ENCODE assay signal across 2 cellular contexts in the genomic region with DNA sequence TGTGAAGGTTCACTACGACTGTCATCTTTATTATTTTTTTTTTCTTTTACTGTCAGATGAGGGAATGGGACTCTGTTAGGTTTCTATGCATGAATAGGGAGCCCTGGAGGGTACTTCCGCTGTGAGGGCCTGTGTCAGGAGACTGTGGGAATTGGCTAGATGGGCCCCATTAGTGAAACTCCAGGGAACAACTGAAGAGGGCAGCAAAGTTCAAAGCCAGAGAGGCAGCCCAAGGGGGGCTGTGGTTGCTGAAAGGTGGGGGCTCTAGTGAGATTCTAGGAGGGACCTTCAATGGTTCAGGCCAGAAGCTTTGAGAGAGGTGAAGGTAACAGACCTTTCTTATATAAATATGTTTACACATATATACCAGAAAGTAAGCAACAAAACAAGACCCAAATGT.
TF ChIP-seq lines count a peak whose summit lies in the region.

No MANE protein-coding gene starts in this region.

TF ChIP-seq in GM23338, 12 proteins besides CTCF, POLR2A, EP300 and RAD21:
- TF ChIP-seq, protein P1, sequence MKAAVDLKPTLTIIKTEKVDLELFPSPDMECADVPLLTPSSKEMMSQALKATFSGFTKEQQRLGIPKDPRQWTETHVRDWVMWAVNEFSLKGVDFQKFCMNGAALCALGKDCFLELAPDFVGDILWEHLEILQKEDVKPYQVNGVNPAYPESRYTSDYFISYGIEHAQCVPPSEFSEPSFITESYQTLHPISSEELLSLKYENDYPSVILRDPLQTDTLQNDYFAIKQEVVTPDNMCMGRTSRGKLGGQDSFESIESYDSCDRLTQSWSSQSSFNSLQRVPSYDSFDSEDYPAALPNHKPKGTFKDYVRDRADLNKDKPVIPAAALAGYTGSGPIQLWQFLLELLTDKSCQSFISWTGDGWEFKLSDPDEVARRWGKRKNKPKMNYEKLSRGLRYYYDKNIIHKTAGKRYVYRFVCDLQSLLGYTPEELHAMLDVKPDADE (IDR thresholded peaks at IDR 0.05): no peak
- no peak for TF ChIP-seq STAT1 (IDR thresholded peaks at IDR 0.05; ENCODE audit: unreplicated experiment)
- no peak for TF ChIP-seq EZH2phosphoT487 (IDR thresholded peaks at IDR 0.05; ENCODE audit: unreplicated experiment)
- no peak for TF ChIP-seq NANOG (IDR thresholded peaks at IDR 0.05; ENCODE audit: borderline replicate concordance)
- TF ChIP-seq, protein P2, sequence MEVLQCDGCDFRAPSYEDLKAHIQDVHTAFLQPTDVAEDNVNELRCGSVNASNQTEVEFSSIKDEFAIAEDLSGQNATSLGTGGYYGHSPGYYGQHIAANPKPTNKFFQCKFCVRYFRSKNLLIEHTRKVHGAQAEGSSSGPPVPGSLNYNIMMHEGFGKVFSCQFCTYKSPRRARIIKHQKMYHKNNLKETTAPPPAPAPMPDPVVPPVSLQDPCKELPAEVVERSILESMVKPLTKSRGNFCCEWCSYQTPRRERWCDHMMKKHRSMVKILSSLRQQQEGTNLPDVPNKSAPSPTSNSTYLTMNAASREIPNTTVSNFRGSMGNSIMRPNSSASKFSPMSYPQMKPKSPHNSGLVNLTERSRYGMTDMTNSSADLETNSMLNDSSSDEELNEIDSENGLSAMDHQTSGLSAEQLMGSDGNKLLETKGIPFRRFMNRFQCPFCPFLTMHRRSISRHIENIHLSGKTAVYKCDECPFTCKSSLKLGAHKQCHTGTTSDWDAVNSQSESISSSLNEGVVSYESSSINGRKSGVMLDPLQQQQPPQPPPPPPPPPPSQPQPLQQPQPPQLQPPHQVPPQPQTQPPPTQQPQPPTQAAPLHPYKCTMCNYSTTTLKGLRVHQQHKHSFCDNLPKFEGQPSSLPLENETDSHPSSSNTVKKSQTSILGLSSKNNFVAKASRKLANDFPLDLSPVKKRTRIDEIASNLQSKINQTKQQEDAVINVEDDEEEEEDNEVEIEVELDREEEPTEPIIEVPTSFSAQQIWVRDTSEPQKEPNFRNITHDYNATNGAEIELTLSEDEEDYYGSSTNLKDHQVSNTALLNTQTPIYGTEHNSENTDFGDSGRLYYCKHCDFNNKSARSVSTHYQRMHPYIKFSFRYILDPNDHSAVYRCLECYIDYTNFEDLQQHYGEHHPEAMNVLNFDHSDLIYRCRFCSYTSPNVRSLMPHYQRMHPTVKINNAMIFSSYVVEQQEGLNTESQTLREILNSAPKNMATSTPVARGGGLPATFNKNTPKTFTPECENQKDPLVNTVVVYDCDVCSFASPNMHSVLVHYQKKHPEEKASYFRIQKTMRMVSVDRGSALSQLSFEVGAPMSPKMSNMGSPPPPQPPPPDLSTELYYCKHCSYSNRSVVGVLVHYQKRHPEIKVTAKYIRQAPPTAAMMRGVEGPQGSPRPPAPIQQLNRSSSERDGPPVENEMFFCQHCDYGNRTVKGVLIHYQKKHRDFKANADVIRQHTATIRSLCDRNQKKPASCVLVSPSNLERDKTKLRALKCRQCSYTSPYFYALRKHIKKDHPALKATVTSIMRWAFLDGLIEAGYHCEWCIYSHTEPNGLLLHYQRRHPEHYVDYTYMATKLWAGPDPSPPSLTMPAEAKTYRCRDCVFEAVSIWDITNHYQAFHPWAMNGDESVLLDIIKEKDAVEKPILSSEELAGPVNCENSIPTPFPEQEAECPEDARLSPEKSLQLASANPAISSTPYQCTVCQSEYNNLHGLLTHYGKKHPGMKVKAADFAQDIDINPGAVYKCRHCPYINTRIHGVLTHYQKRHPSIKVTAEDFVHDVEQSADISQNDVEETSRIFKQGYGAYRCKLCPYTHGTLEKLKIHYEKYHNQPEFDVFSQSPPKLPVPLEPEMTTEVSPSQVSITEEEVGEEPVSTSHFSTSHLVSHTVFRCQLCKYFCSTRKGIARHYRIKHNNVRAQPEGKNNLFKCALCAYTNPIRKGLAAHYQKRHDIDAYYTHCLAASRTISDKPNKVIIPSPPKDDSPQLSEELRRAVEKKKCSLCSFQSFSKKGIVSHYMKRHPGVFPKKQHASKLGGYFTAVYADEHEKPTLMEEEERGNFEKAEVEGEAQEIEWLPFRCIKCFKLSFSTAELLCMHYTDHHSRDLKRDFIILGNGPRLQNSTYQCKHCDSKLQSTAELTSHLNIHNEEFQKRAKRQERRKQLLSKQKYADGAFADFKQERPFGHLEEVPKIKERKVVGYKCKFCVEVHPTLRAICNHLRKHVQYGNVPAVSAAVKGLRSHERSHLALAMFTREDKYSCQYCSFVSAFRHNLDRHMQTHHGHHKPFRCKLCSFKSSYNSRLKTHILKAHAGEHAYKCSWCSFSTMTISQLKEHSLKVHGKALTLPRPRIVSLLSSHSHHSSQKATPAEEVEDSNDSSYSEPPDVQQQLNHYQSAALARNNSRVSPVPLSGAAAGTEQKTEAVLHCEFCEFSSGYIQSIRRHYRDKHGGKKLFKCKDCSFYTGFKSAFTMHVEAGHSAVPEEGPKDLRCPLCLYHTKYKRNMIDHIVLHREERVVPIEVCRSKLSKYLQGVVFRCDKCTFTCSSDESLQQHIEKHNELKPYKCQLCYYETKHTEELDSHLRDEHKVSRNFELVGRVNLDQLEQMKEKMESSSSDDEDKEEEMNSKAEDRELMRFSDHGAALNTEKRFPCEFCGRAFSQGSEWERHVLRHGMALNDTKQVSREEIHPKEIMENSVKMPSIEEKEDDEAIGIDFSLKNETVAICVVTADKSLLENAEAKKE (CRISPR knock-in tag; IDR thresholded peaks at IDR 0.05): no peak
- no peak for TF ChIP-seq ZNF114 (CRISPR knock-in tag; IDR thresholded peaks at IDR 0.05)
- no peak for TF ChIP-seq POLR2AphosphoS5 (IDR thresholded peaks at IDR 0.05; ENCODE audit: low read depth)
- TF ChIP-seq, protein P3, sequence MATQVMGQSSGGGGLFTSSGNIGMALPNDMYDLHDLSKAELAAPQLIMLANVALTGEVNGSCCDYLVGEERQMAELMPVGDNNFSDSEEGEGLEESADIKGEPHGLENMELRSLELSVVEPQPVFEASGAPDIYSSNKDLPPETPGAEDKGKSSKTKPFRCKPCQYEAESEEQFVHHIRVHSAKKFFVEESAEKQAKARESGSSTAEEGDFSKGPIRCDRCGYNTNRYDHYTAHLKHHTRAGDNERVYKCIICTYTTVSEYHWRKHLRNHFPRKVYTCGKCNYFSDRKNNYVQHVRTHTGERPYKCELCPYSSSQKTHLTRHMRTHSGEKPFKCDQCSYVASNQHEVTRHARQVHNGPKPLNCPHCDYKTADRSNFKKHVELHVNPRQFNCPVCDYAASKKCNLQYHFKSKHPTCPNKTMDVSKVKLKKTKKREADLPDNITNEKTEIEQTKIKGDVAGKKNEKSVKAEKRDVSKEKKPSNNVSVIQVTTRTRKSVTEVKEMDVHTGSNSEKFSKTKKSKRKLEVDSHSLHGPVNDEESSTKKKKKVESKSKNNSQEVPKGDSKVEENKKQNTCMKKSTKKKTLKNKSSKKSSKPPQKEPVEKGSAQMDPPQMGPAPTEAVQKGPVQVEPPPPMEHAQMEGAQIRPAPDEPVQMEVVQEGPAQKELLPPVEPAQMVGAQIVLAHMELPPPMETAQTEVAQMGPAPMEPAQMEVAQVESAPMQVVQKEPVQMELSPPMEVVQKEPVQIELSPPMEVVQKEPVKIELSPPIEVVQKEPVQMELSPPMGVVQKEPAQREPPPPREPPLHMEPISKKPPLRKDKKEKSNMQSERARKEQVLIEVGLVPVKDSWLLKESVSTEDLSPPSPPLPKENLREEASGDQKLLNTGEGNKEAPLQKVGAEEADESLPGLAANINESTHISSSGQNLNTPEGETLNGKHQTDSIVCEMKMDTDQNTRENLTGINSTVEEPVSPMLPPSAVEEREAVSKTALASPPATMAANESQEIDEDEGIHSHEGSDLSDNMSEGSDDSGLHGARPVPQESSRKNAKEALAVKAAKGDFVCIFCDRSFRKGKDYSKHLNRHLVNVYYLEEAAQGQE (IDR thresholded peaks at IDR 0.05; ENCODE audit: unreplicated experiment): no peak

TF ChIP-seq in K562, 482 proteins besides CTCF, POLR2A, EP300 and RAD21 (continued from another document):
- TF ChIP-seq, protein P4, sequence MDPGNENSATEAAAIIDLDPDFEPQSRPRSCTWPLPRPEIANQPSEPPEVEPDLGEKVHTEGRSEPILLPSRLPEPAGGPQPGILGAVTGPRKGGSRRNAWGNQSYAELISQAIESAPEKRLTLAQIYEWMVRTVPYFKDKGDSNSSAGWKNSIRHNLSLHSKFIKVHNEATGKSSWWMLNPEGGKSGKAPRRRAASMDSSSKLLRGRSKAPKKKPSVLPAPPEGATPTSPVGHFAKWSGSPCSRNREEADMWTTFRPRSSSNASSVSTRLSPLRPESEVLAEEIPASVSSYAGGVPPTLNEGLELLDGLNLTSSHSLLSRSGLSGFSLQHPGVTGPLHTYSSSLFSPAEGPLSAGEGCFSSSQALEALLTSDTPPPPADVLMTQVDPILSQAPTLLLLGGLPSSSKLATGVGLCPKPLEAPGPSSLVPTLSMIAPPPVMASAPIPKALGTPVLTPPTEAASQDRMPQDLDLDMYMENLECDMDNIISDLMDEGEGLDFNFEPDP (CRISPR knock-in tag; IDR thresholded peaks at IDR 0.05): no peak
- no peak for TF ChIP-seq KAT2B (IDR thresholded peaks at IDR 0.05; ENCODE audit: low read depth, low read length)
